Comparison of ENCODE assay signal across 17 cellular contexts in the genomic region with DNA sequence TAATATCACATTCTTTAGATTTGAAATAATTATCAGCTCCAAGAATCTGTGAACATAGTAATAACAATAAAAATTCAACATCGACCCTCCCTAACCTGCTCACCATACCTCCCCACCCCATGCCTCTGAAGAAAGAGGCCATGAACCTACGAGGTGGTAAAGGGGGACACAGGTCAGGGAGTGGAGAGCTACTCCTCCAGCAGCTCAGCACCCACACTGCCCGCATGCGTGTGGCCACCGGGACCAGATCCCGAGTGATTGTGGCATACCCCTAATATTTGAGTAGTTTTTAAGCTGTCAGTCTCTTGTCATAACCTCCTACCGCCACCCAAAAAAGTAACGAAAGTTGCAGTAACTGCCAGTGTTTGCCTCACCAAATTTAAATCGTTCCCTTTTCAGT. TPM values are rescaled to one million over a fixed set of nuclear protein-coding genes. Genes with fewer than 3 reads are reported as not detected.
A peak's percentile ranks its signal among the peaks of the same experiment; 100 is the strongest.
DNase-seq lines count a peak whose midpoint lies in the region; ATAC-seq and TF ChIP-seq lines count a peak whose summit lies in the region.
"Had no signal": no experiment of that assay in that cellular context is flagged by ENCODE, and none has a peak within 500 bp of the region (broad histone marks: within the 10 kb centered on the region; RNA-seq: fewer than 3 reads in every experiment).

No MANE protein-coding gene starts in this region.

- H3K9me3 Mint-ChIP-seq in CD4-positive, alpha-beta T cell = no peaks in the 10 kb centered on the region
- no peaks in the 10 kb centered on the region for H3K9me3 Mint-ChIP-seq in CD8-positive, alpha-beta memory T cell
- H3K9me3 Mint-ChIP-seq in naive thymus-derived CD8-positive, alpha-beta T cell = no peaks in the 10 kb centered on the region

- H3K4me3 ChIP-seq in CD8-positive, alpha-beta memory T cell (ENCODE audit: low read length) = no peak overlapping the region

- CTCF ChIA-PET in CD4-positive, alpha-beta T cell (lab: Charles Lee) = interaction anchor here (1.4 kb wide), 1 partner anchor 19 kb away, joined by 8 read pairs; no protein-coding TSS in a partner anchor
- CTCF ChIA-PET in CD8-positive, alpha-beta memory T cell (lab: Charles Lee) = interaction anchor here (1.2 to 1.4 kb wide), 2 partner anchors 16 to 19 kb away, joined by 3 to 4 read pairs; no protein-coding TSS in a partner anchor

- no peak overlapping the region for H3K27ac ChIP-seq in CD4-positive, alpha-beta T cell (ENCODE audit: low read depth, low read length)
- H3K27ac ChIP-seq in CD8-positive, alpha-beta memory T cell (ENCODE audit: low read depth, low read length) = no peak overlapping the region
- peak overlapping the region; percentile 68 for H3K27ac ChIP-seq in angular gyrus (ENCODE audit: low read depth, low read length)

- POLR2A ChIA-PET in CD4-positive, alpha-beta T cell (lab: Charles Lee) = interaction anchor here (0.6 to 1.7 kb wide), 5 partner anchors 16 to 776 kb away, joined by 3 to 11 read pairs (median 4); a partner anchor contains a TSS
- POLR2A ChIA-PET in CD8-positive, alpha-beta memory T cell (lab: Charles Lee) = no interaction called here
- POLR2A ChIA-PET in naive thymus-derived CD8-positive, alpha-beta T cell (lab: Charles Lee) = interaction anchor here (0.6 to 3.9 kb wide), 8 partner anchors 10 to 1598 kb away, joined by 3 to 36 read pairs (median 4); a partner anchor contains a TSS

- peaks cover 97% of the 10 kb centered on the region for H3K4me1 ChIP-seq in CD8-positive, alpha-beta memory T cell (ENCODE audit: insufficient read depth, low read length)

- H3K4me1 Mint-ChIP-seq in CD4-positive, alpha-beta T cell (ENCODE audit: low read depth) = peaks cover 100% of the 10 kb centered on the region
- peaks cover 91 to 100% (median 100%) of the 10 kb centered on the region in 3 donors for H3K4me1 Mint-ChIP-seq in CD8-positive, alpha-beta memory T cell
- H3K4me1 Mint-ChIP-seq in naive thymus-derived CD8-positive, alpha-beta T cell = peaks cover 52 to 100% (median 96%) of the 10 kb centered on the region in 4 donors

- H3K27ac Mint-ChIP-seq in CD4-positive, alpha-beta T cell = peak overlapping the region; percentile 97
- H3K27ac Mint-ChIP-seq in CD8-positive, alpha-beta memory T cell = peak overlapping the region in 6 of 8 donors; percentile 17 to 96 (median 58)
- peak overlapping the region; percentile 14 to 99 (median 96) for H3K27ac Mint-ChIP-seq in naive thymus-derived CD8-positive, alpha-beta T cell

- H3K4me3 Mint-ChIP-seq in CD4-positive, alpha-beta T cell = no peak overlapping the region
- no peak overlapping the region for H3K4me3 Mint-ChIP-seq in CD8-positive, alpha-beta memory T cell
- peak overlapping the region in 8 of 10 donors; percentile 11 to 72 (median 50) for H3K4me3 Mint-ChIP-seq in naive thymus-derived CD8-positive, alpha-beta T cell

- no peak for TF ChIP-seq CTCF in CD4-positive, alpha-beta T cell (IDR thresholded peaks at IDR 0.05)

- H3K27me3 Mint-ChIP-seq in CD4-positive, alpha-beta T cell = no peaks in the 10 kb centered on the region
- H3K27me3 Mint-ChIP-seq in CD8-positive, alpha-beta memory T cell = no peaks in the 10 kb centered on the region
- no peaks in the 10 kb centered on the region for H3K27me3 Mint-ChIP-seq in naive thymus-derived CD8-positive, alpha-beta T cell
- H3K27me3 Mint-ChIP-seq: CD4-positive, CD25-positive, alpha-beta regulatory T cell had no signal

- DNase-seq in CD4-positive, alpha-beta T cell = no peak
- no peak for DNase-seq in CD8-positive, alpha-beta memory T cell
- no peak for DNase-seq in naive thymus-derived CD8-positive, alpha-beta T cell
- no peak for DNase-seq in NCI-H748 (lab: John Stamatoyannopoulos, UW; ENCODE audit: unreplicated experiment)
- DNase-seq in globus pallidus (ENCODE audit: low spot score) = no peak
- DNase-seq in NK-92 (lab: John Stamatoyannopoulos, UW; ENCODE audit: unreplicated experiment) = no peak
- no peak for DNase-seq in stimulated activated CD4-positive, alpha-beta T cell treated with anti-CD3 and anti-CD28 coated beads, Interleukin-15, amount 100 ng/mL, for 24 hours
- DNase-seq: ACHN; CD4-positive, CD25-positive, alpha-beta regulatory T cell; EL; KG1; MM.1S; NCI-H1105; NCI-H187 treated with DMSO at 0.1 percent for 48 hours; NCI-H2171; SIG-M5 had no signal

- no peaks in the 10 kb centered on the region for H3K36me3 ChIP-seq in CD8-positive, alpha-beta memory T cell (ENCODE audit: insufficient read depth, low read length)

- no peaks in the 10 kb centered on the region for H3K9me3 ChIP-seq in CD4-positive, alpha-beta T cell (ENCODE audit: control insufficient read depth, low read length)
- H3K9me3 ChIP-seq in CD8-positive, alpha-beta memory T cell (ENCODE audit: low read length) = no peaks in the 10 kb centered on the region

- H3K36me3 Mint-ChIP-seq in CD4-positive, alpha-beta T cell (ENCODE audit: low read depth) = peaks cover 28% of the 10 kb centered on the region
- peaks cover 0 to 28% (median 18%) of the 10 kb centered on the region in 3 donors for H3K36me3 Mint-ChIP-seq in CD8-positive, alpha-beta memory T cell
- peaks cover 0 to 13% (median 5%) of the 10 kb centered on the region in 3 donors for H3K36me3 Mint-ChIP-seq in naive thymus-derived CD8-positive, alpha-beta T cell

- ATAC-seq in CD4-positive, alpha-beta T cell (ENCODE audit: poor library complexity) = no peak
- ATAC-seq in naive thymus-derived CD8-positive, alpha-beta T cell = no peak

- intact Hi-C loops in CD4-positive, alpha-beta T cell (cut with DNase I, micrococcal nuclease) = no loop called here

- no peaks in the 10 kb centered on the region for H3K27me3 ChIP-seq in CD4-positive, alpha-beta T cell (ENCODE audit: control insufficient read depth, insufficient read depth, low read length)
- no peaks in the 10 kb centered on the region for H3K27me3 ChIP-seq in CD8-positive, alpha-beta memory T cell (ENCODE audit: insufficient read depth, low read length, poor library complexity, severe bottlenecking)

RNA-seq across cellular contexts. Expression of a gene that starts 16.8 kb away (rescaled TPM):
- total RNA-seq in CD4-positive, alpha-beta T cell = 10 to 100 TPM; 62.9 to 75.3 TPM
- total RNA-seq in CD8-positive, alpha-beta memory T cell = 100 to 1,000 TPM; 151 to 154 TPM
- polyA plus RNA-seq in CD8-positive, alpha-beta memory T cell = 90.0 TPM
- total RNA-seq in naive thymus-derived CD8-positive, alpha-beta T cell = 10 to 100 TPM; 63.2 to 65.6 TPM
- polyA plus RNA-seq in naive thymus-derived CD8-positive, alpha-beta T cell = 100 to 1,000 TPM in 1 of 3 donors, 10 to 100 TPM in 2; 97.0 to 130 (median 100.0) TPM

RNA-seq across cellular contexts. Expression of a gene that starts 40.9 kb away (rescaled TPM):
- 10 to 100 TPM; 87.9 to 89.9 TPM for total RNA-seq in CD4-positive, alpha-beta T cell
- total RNA-seq in CD8-positive, alpha-beta memory T cell = 10 to 100 TPM; 40.0 to 42.2 TPM
- polyA plus RNA-seq in CD8-positive, alpha-beta memory T cell = 50.4 TPM
- total RNA-seq in naive thymus-derived CD8-positive, alpha-beta T cell = 100 to 1,000 TPM; 117 to 118 TPM
- 10 to 100 TPM; 53.3 to 63.3 (median 62.0) TPM for polyA plus RNA-seq in naive thymus-derived CD8-positive, alpha-beta T cell

Comparison
In these comparisons a context has a peak if more than half of its experiments do, and no peak if none do; other contexts are left out.
1. H3K4me3 Mint-ChIP-seq: peak in naive thymus-derived CD8-positive, alpha-beta T cell (8 of 10); none in CD4-positive, alpha-beta T cell (single experiment) and CD8-positive, alpha-beta memory T cell (0 of 7).
2. Peak in every context shown above with its lines, with median percentiles within 50 percentile points of each other: H3K27ac Mint-ChIP-seq.